In genomic region chr18:62509779-62510178, GRCh38 we compare ENCODE assay signal across 26 cellular contexts.
"Had no signal": no experiment of that assay in that cellular context is flagged by ENCODE, and none has a peak within 500 bp of the region (broad histone marks: within the 10 kb centered on the region; RNA-seq: fewer than 3 reads in every experiment).

No MANE protein-coding gene starts in this region.

- DNase-seq: head of caudate nucleus; hypothalamus; immature natural killer cell; kidney; left ventricle myocardium superior; mesendoderm; naive B cell; nucleus accumbens; pancreas; posterior cingulate gyrus; retina; right cardiac atrium; stimulated activated CD4-positive, alpha-beta T cell treated with anti-CD3 and anti-CD28 coated beads, Interleukin-12 subunit alpha, Interleukin-12 subunit beta, amount 100 ng/mL, for 4 hours; stimulated activated CD4-positive, alpha-beta T cell treated with anti-CD3 and anti-CD28 coated beads, Interleukin-15, amount 100 ng/mL, for 24 hours; stimulated activated CD4-positive, alpha-beta T cell treated with anti-CD3 and anti-CD28 coated beads, Interleukin-2, amount 100 ng/mL, for 24 hours; stimulated activated CD4-positive, alpha-beta T cell treated with anti-CD3 and anti-CD28 coated beads, Interleukin-4, amount 100 ng/mL, for 1 hour; stimulated activated naive B cell treated with anti-CD40 and anti-IgM and Interleukin-4, amounts not matched to agents 10 μg/mL and 1 μg/mL and 100 μg/mL, for 72 hours; tibial artery; upper lobe of right lung had no signal

- H3K9me3 ChIP-seq: pancreas, prostate gland had no signal

- FAIRE-seq: islet of Langerhans, kidney, pancreas, urothelium cell line had no signal

- H3K4me1 ChIP-seq: prostate gland had no signal

- H3K27me3 ChIP-seq: pancreas, suprapubic skin, tibial artery, upper lobe of right lung had no signal

- H3K27ac ChIP-seq: pancreas, prostate gland, suprapubic skin, thoracic aorta, tibial artery, upper lobe of right lung had no signal

- H3K36me3 ChIP-seq: pancreas, prostate gland, suprapubic skin, thoracic aorta, upper lobe of right lung had no signal

- H3K4me3 ChIP-seq: lung, pancreas, prostate gland, suprapubic skin, thoracic aorta, tibial artery, upper lobe of right lung had no signal

- ATAC-seq: left ventricle myocardium superior; natural killer cell treated with Interleukin-12 subunit alpha and Interleukin-12 subunit beta and Interleukin-15 and Interleukin-18, amount 100 ng/mL, for 72 hours; pancreas; right cardiac atrium; stimulated activated naive B cell treated with anti-CD40 and anti-IgM and Interleukin-4, amounts not matched to agents 10 μg/mL and 1 μg/mL and 100 μg/mL, for 72 hours; upper lobe of right lung had no signal
